ENCODE assay signal across 26 cellular contexts in the genomic region with DNA sequence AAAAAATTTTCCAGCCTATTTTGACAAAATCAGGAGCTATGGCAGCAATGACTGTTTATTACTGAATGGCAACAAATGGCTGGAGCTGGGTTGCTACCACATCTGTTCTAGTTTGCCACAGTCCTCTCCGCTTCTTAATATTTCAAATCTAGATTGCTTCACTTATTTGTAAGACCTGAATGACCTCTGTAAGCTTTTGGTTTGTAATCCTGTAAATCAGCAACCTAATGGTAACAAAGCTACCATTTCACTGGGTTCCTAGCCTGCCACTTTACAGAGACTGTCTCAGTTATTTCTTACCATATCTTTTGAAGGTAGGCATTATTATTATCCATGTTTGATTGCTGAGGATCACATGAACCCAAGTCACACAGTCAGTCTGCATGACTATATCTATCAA.
"Had no signal": no experiment of that assay in that cellular context is flagged by ENCODE, and none has a peak within 500 bp of the region (broad histone marks: within the 10 kb centered on the region; RNA-seq: fewer than 3 reads in every experiment).

No MANE protein-coding gene starts in this region.

- H3K27ac Mint-ChIP-seq: activated CD4-positive, alpha-beta T cell treated with anti-CD3 and anti-CD28 coated beads, Interleukin-2, amount 10 ng/mL, durations not matched to agents 7 days and 5 days; activated naive CD8-positive, alpha-beta T cell; stimulated activated effector memory CD8-positive, alpha-beta T cell treated with anti-CD3 and anti-CD28 coated beads, Interleukin-12 subunit alpha, Interleukin-12 subunit beta, amount 100 ng/mL, for 72 hours; stimulated activated naive CD8-positive, alpha-beta T cell treated with anti-CD3 and anti-CD28 coated beads, Interleukin-15, Interleukin-2, amounts not matched to agents 100 ng/mL and 50 ng/mL, for 24 hours; WTC11 had no signal

- H3K4me3 ChIP-seq: ascending aorta, gastrocnemius medialis, left ventricle myocardium inferior, mucosa of descending colon, skin epidermis, thoracic aorta had no signal

- H3K27me3 Mint-ChIP-seq: activated CD4-positive, alpha-beta T cell treated with anti-CD3 and anti-CD28 coated beads, Interleukin-2, amount 10 ng/mL, durations not matched to agents 7 days and 5 days; activated naive CD8-positive, alpha-beta T cell; effector memory CD8-positive, alpha-beta T cell; natural killer cell treated with Interleukin-12 subunit alpha and Interleukin-12 subunit beta and Interleukin-15 and Interleukin-18, amount 100 ng/mL, for 72 hours; stimulated activated naive CD8-positive, alpha-beta T cell treated with anti-CD3 and anti-CD28 coated beads, Interleukin-15, Interleukin-2, amounts not matched to agents 100 ng/mL and 50 ng/mL, for 24 hours had no signal

- H3K27ac ChIP-seq: ascending aorta, brain microvascular endothelial cell, gastrocnemius medialis, left ventricle myocardium inferior, skin epidermis, thoracic aorta had no signal

- DNase-seq: activated CD4-positive, alpha-beta T cell treated with anti-CD3 and anti-CD28 coated beads for 1 hour; activated CD4-positive, alpha-beta T cell treated with anti-CD3 and anti-CD28 coated beads, Interleukin-2, amount 10 ng/mL, durations not matched to agents 7 days and 5 days; activated CD8-positive, alpha-beta memory T cell treated with anti-CD3 and anti-CD28 coated beads for 24 hours; activated naive CD4-positive, alpha-beta T cell; brain microvascular endothelial cell; caudate nucleus; cortex of kidney; effector memory CD8-positive, alpha-beta T cell; erythroblast; gastrocnemius medialis; glutamatergic neuron; left ventricle myocardium inferior; mucosa of descending colon; stimulated activated CD4-positive, alpha-beta T cell treated with anti-CD3 and anti-CD28 coated beads, Interleukin-12 subunit alpha, Interleukin-12 subunit beta, amount 100 ng/mL, for 4 hours; stimulated activated CD4-positive, alpha-beta T cell treated with anti-CD3 and anti-CD28 coated beads, Interleukin-4, amount 100 ng/mL, for 24 hours; T-helper 2 cell; trophoblast cell had no signal

- ATAC-seq: effector memory CD8-positive, alpha-beta T cell; gastrocnemius medialis; mucosa of descending colon; natural killer cell treated with Interleukin-12 subunit alpha and Interleukin-12 subunit beta and Interleukin-15 and Interleukin-18, amount 100 ng/mL, for 72 hours; sciatic nerve; stimulated activated effector memory CD8-positive, alpha-beta T cell treated with anti-CD3 and anti-CD28 coated beads, Interleukin-12 subunit alpha, Interleukin-12 subunit beta, amount 100 ng/mL, for 72 hours; WTC11 had no signal

- H3K9me3 Mint-ChIP-seq: effector memory CD8-positive, alpha-beta T cell; natural killer cell treated with Interleukin-12 subunit alpha and Interleukin-12 subunit beta and Interleukin-15 and Interleukin-18, amount 100 ng/mL, for 72 hours; stimulated activated effector memory CD8-positive, alpha-beta T cell treated with anti-CD3 and anti-CD28 coated beads, Interleukin-12 subunit alpha, Interleukin-12 subunit beta, amount 100 ng/mL, for 72 hours; stimulated activated naive CD8-positive, alpha-beta T cell treated with anti-CD3 and anti-CD28 coated beads, Interleukin-15, Interleukin-2, amounts not matched to agents 100 ng/mL and 50 ng/mL, for 24 hours had no signal

- H3K9me3 ChIP-seq: ascending aorta, gastrocnemius medialis, left ventricle myocardium inferior, mucosa of descending colon, thoracic aorta had no signal

- H3K27me3 ChIP-seq: ascending aorta, brain microvascular endothelial cell, gastrocnemius medialis had no signal

- H3K4me3 Mint-ChIP-seq: activated CD4-positive, alpha-beta T cell treated with anti-CD3 and anti-CD28 coated beads, Interleukin-2, amount 10 ng/mL, durations not matched to agents 7 days and 5 days; activated naive CD8-positive, alpha-beta T cell; effector memory CD8-positive, alpha-beta T cell; natural killer cell treated with Interleukin-12 subunit alpha and Interleukin-12 subunit beta and Interleukin-15 and Interleukin-18, amount 100 ng/mL, for 72 hours; stimulated activated effector memory CD8-positive, alpha-beta T cell treated with anti-CD3 and anti-CD28 coated beads, Interleukin-12 subunit alpha, Interleukin-12 subunit beta, amount 100 ng/mL, for 72 hours; stimulated activated naive CD8-positive, alpha-beta T cell treated with anti-CD3 and anti-CD28 coated beads, Interleukin-15, Interleukin-2, amounts not matched to agents 100 ng/mL and 50 ng/mL, for 24 hours; WTC11 had no signal

- H3K4me1 Mint-ChIP-seq: WTC11 had no signal
